In the genomic region with DNA sequence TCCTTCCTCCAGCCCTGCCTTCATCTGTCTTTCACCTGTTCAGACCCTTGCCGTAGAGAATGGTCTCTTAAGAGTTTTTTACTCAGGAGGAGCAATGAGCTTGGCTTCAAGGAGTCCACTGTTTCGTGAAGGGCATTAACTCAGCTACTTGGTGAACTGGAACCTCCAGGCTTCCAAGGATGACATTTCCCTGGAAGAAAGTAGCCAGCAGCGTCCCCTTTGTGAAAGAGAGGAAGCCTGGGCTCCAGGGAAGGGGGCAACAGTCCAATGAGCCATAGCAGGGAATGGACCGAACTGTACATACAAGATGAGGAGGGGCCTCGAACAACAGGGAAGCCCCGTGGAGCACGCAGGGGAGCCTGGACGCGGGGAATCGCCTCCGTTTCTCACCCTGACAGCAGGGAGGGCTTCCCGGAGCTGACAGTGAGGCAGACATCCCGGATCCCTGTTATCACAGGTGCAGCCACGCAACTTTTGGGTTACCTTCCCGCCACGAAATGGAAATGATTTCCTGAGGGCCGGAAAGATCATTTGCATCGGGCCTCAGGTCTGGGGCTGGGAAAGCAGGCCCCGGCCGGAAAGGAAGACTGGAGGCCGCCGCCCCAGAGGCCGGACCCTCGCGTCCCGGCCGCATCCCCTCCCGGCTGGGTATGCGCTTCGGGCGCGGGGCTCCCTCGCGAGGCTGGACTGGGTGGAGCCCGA, we compare ENCODE assay signal across 8 cellular contexts. TPM values are rescaled to one million over a fixed set of nuclear protein-coding genes. Genes with fewer than 3 reads are reported as not detected.
DNase-seq lines count a peak whose midpoint lies in the region; TF ChIP-seq lines count a peak whose summit lies in the region.

No MANE protein-coding gene starts in this region.

- in situ Hi-C loops in ACHN (cut with HindIII; ENCODE audit: low pct_ligation_motif_present, low pct_unique_long_range_greater_than_20kb, low sequenced_read_pairs): no loop called here

- H3K4me2 ChIP-seq in BLaER1 (peak overlapping the region; percentile 92), KMS-11 (no peak overlapping the region)

- H3K4me3 Mint-ChIP-seq in nephron: peak overlapping the region; percentile 86 to 91 (median 87)

- H3K4me1 ChIP-seq in BLaER1 (peaks cover 43% of the 10 kb centered on the region), KMS-11 (ENCODE audit: low read depth, poor library complexity, severe bottlenecking) (peaks cover 12% of the 10 kb centered on the region), ectodermal cell (ENCODE audit: control insufficient read depth, insufficient read depth, low read length) (peaks cover 10% of the 10 kb centered on the region)

- H3K4me3 ChIP-seq in BLaER1 (peak overlapping the region; percentile 93), KMS-11 (IDR thresholded peaks at IDR 0.05; ENCODE audit: insufficient read depth, low read depth, low read length) (no peak overlapping the region), ectodermal cell (ENCODE audit: insufficient read depth, low read depth, low read length) (peak overlapping the region; percentile 49)

- peak overlapping the region; percentile 78 for H3K9ac ChIP-seq in BLaER1
- no peak overlapping the region for H3K9ac ChIP-seq in KMS-11

- H3K9me3 ChIP-seq in BLaER1: no peaks in the 10 kb centered on the region
- no peaks in the 10 kb centered on the region for H3K9me3 ChIP-seq in ectodermal cell (ENCODE audit: control insufficient read depth, low read length)

- peaks cover 77% of the 10 kb centered on the region for H3K27me3 Mint-ChIP-seq in nephron (ENCODE audit: low read depth)

- no peak for TF ChIP-seq CTCF in KMS-11 (conservative IDR thresholded peaks at IDR 0.05; ENCODE audit: low read depth, low read length)
- TF ChIP-seq CTCF in nephron (IDR thresholded peaks at IDR 0.05; ENCODE audit: unreplicated experiment in 3 of 3): no peak

- peak overlapping the region; percentile 41 for H2AFZ ChIP-seq in KMS-11 (ENCODE audit: low read depth)

- H3K9me3 Mint-ChIP-seq in nephron: no peaks in the 10 kb centered on the region

- no peaks in the 10 kb centered on the region for H3K36me3 Mint-ChIP-seq in nephron (ENCODE audit: low read depth)

- H4K20me1 ChIP-seq in BLaER1 (peaks cover 29% of the 10 kb centered on the region), KMS-11 (ENCODE audit: insufficient read depth) (no peaks in the 10 kb centered on the region)

- H3K36me3 ChIP-seq in BLaER1 (no peaks in the 10 kb centered on the region; the same call in 1 of the 2 replicates), KMS-11 (ENCODE audit: insufficient read depth) (no peaks in the 10 kb centered on the region), ectodermal cell (ENCODE audit: control insufficient read depth, insufficient read depth, low read length) (no peaks in the 10 kb centered on the region)

- peak overlapping the region; percentile 77 for H3K27ac ChIP-seq in BLaER1
- no peak overlapping the region for H3K27ac ChIP-seq in KMS-11
- H3K27ac ChIP-seq in ectodermal cell (ENCODE audit: insufficient read depth, low read depth, low read length, poor library complexity, severe bottlenecking): no peak overlapping the region

- peaks cover 26% of the 10 kb centered on the region for H3K4me1 Mint-ChIP-seq in nephron

- no peak for DNase-seq in activated CD4-positive, CD25-positive, alpha-beta regulatory T cell treated with anti-CD3 and anti-CD28 coated beads, Interleukin-2, amount 50 U/mL, for 72 hours
- DNase-seq in ACHN (no peak), amygdala (lab: John Stamatoyannopoulos, UW) (no peak), NAMALWA (ENCODE audit: low spot score) (no peak)

- H3K27me3 ChIP-seq in BLaER1: 0 out of 2 replicates have a peak, but pooled peaks cover 2% of the 10 kb centered on the region
- H3K27me3 ChIP-seq in KMS-11 (ENCODE audit: insufficient read depth, low read depth): peaks cover 4% of the 10 kb centered on the region
- H3K27me3 ChIP-seq in ectodermal cell (ENCODE audit: control insufficient read depth, insufficient read depth, low read length, poor library complexity, severe bottlenecking): peaks cover 48% of the 10 kb centered on the region

- WGBS in ectodermal cell, 2 experiments: 9 to 10% methylated on average over 35 of the region's 35 CpGs

- no peaks in the 10 kb centered on the region for H3K79me2 ChIP-seq in KMS-11 (ENCODE audit: insufficient read depth, low read depth)

- H3K27ac Mint-ChIP-seq in nephron: peak overlapping the region; percentile 76 to 94 (median 87)

RNA-seq across cellular contexts. Expression of gene SPINT1, which starts 0.5 kb away (rescaled TPM):
- 7.4 TPM for polyA plus RNA-seq in ectodermal cell (2013, experiment 1 of 4)
- 9.6 TPM for polyA plus RNA-seq in ectodermal cell (2013, experiment 2 of 4)
- 8.1 TPM for polyA plus RNA-seq in ectodermal cell (2013, experiment 3 of 4)
- 9.8 TPM for polyA plus RNA-seq in ectodermal cell (2013, experiment 4 of 4)

RNA-seq across cellular contexts. Expression of gene PPP1R14D, which starts 14.8 kb away (rescaled TPM):
- polyA plus RNA-seq in ectodermal cell (2013, experiment 1 of 4): not detected
- polyA plus RNA-seq in ectodermal cell (2013, experiment 2 of 4): not detected
- polyA plus RNA-seq in ectodermal cell (2013, experiment 3 of 4): not detected
- not detected for polyA plus RNA-seq in ectodermal cell (2013, experiment 4 of 4)

RNA-seq across cellular contexts. Expression of gene RHOV, which starts 30.7 kb away (rescaled TPM):
- 0.31 TPM for polyA plus RNA-seq in ectodermal cell (2013, experiment 1 of 4)
- polyA plus RNA-seq in ectodermal cell (2013, experiment 2 of 4): 0.44 TPM
- 0.64 TPM for polyA plus RNA-seq in ectodermal cell (2013, experiment 3 of 4)
- 0.57 TPM for polyA plus RNA-seq in ectodermal cell (2013, experiment 4 of 4)

RNA-seq across cellular contexts. Expression of gene DNAJC17, which starts 36.1 kb away (rescaled TPM):
- polyA plus RNA-seq in ectodermal cell (2013, experiment 1 of 4): 39.2 TPM
- polyA plus RNA-seq in ectodermal cell (2013, experiment 2 of 4): 41.5 TPM
- polyA plus RNA-seq in ectodermal cell (2013, experiment 3 of 4): 30.6 TPM
- polyA plus RNA-seq in ectodermal cell (2013, experiment 4 of 4): 35.6 TPM

RNA-seq across cellular contexts. Expression of gene ZFYVE19, which starts 36.4 kb away (rescaled TPM):
- 20.2 TPM for polyA plus RNA-seq in ectodermal cell (2013, experiment 1 of 4)
- 14.5 TPM for polyA plus RNA-seq in ectodermal cell (2013, experiment 2 of 4)
- 13.3 TPM for polyA plus RNA-seq in ectodermal cell (2013, experiment 3 of 4)
- polyA plus RNA-seq in ectodermal cell (2013, experiment 4 of 4): 17.6 TPM
